Comparison of ENCODE assay signal across 1 cellular context in genomic region chr19:53808710-53809125, GRCh38.
TF ChIP-seq lines count a peak whose summit lies in the region.

No MANE protein-coding gene starts in this region.

TF ChIP-seq in HepG2, 621 proteins besides CTCF, POLR2A, EP300 and RAD21 (continued from another document and continues in another):
- no peak for TF ChIP-seq GRHL1 (CRISPR knock-in tag; conservative IDR thresholded peaks at IDR 0.05)
- TF ChIP-seq ZNF33A (CRISPR knock-in tag; IDR thresholded peaks at IDR 0.05; ENCODE audit: borderline replicate concordance): no peak
- TF ChIP-seq THRA (CRISPR knock-in tag; IDR thresholded peaks at IDR 0.05; ENCODE audit: borderline replicate concordance): no peak
- TF ChIP-seq JUNB (CRISPR knock-in tag; IDR thresholded peaks at IDR 0.05; ENCODE audit: borderline replicate concordance): no peak
- 0 out of 2 replicates have a peak, but pooled peaks have one; percentile 30 for TF ChIP-seq THAP11 (CRISPR knock-in tag; IDR thresholded peaks at IDR 0.05)
- no peak for TF ChIP-seq AHDC1 (CRISPR knock-in tag; IDR thresholded peaks at IDR 0.05; ENCODE audit: borderline replicate concordance)
- no peak for TF ChIP-seq TRAFD1 (CRISPR knock-in tag; IDR thresholded peaks at IDR 0.05; ENCODE audit: borderline replicate concordance)
- no peak for TF ChIP-seq ATF4 (CRISPR knock-in tag; IDR thresholded peaks at IDR 0.05)
- no peak for TF ChIP-seq PHF8 (CRISPR knock-in tag; IDR thresholded peaks at IDR 0.05)
- no peak for TF ChIP-seq MNT (IDR thresholded peaks at IDR 0.05)
- TF ChIP-seq PCBP1 (IDR thresholded peaks at IDR 0.05; ENCODE audit: borderline replicate concordance, low read depth, low read length): no peak
- TF ChIP-seq SETDB1 (CRISPR knock-in tag; IDR thresholded peaks at IDR 0.05; ENCODE audit: borderline replicate concordance): no peak
- TF ChIP-seq ARID5B (CRISPR knock-in tag; IDR thresholded peaks at IDR 0.05): peak; percentile 29; the same call in 1 of the 2 replicates
- TF ChIP-seq FOXP4 (CRISPR knock-in tag; IDR thresholded peaks at IDR 0.05): peak; percentile 77
- no peak for TF ChIP-seq ZNF839 (CRISPR knock-in tag; IDR thresholded peaks at IDR 0.05; ENCODE audit: borderline replicate concordance)
- no peak for TF ChIP-seq PHF20 (CRISPR knock-in tag; IDR thresholded peaks at IDR 0.05)
- no peak for TF ChIP-seq ZNF430 (CRISPR knock-in tag; IDR thresholded peaks at IDR 0.05)
- TF ChIP-seq ZNF546 (CRISPR knock-in tag; conservative IDR thresholded peaks at IDR 0.05): no peak
- TF ChIP-seq SAP130 (CRISPR knock-in tag; IDR thresholded peaks at IDR 0.05; ENCODE audit: low read depth): 0 out of 2 replicates have a peak, but pooled peaks have one; percentile 16
- TF ChIP-seq ZNF619 (CRISPR knock-in tag; IDR thresholded peaks at IDR 0.05): no peak
- TF ChIP-seq ZBTB7B (CRISPR knock-in tag; IDR thresholded peaks at IDR 0.05): no peak
- TF ChIP-seq KAT7 (CRISPR knock-in tag; IDR thresholded peaks at IDR 0.05; ENCODE audit: borderline replicate concordance): no peak
- no peak for TF ChIP-seq LRRFIP1 (CRISPR knock-in tag; conservative IDR thresholded peaks at IDR 0.05)
- TF ChIP-seq ZNF3 (CRISPR knock-in tag; IDR thresholded peaks at IDR 0.05): peak; percentile 70; the same call in 1 of the 2 replicates
- no peak for TF ChIP-seq ZNF773 (CRISPR knock-in tag; IDR thresholded peaks at IDR 0.05; ENCODE audit: borderline replicate concordance)
- no peak for TF ChIP-seq ZNF225 (CRISPR knock-in tag; IDR thresholded peaks at IDR 0.05)
- no peak for TF ChIP-seq KDM2A (CRISPR knock-in tag; IDR thresholded peaks at IDR 0.05; ENCODE audit: borderline replicate concordance, low read depth)
- 0 out of 2 replicates have a peak, but pooled peaks have one; percentile 33 for TF ChIP-seq TBX2 (CRISPR knock-in tag; IDR thresholded peaks at IDR 0.05; ENCODE audit: borderline replicate concordance)
